Comparison of ENCODE assay signal across 1 cellular context in the genomic region with DNA sequence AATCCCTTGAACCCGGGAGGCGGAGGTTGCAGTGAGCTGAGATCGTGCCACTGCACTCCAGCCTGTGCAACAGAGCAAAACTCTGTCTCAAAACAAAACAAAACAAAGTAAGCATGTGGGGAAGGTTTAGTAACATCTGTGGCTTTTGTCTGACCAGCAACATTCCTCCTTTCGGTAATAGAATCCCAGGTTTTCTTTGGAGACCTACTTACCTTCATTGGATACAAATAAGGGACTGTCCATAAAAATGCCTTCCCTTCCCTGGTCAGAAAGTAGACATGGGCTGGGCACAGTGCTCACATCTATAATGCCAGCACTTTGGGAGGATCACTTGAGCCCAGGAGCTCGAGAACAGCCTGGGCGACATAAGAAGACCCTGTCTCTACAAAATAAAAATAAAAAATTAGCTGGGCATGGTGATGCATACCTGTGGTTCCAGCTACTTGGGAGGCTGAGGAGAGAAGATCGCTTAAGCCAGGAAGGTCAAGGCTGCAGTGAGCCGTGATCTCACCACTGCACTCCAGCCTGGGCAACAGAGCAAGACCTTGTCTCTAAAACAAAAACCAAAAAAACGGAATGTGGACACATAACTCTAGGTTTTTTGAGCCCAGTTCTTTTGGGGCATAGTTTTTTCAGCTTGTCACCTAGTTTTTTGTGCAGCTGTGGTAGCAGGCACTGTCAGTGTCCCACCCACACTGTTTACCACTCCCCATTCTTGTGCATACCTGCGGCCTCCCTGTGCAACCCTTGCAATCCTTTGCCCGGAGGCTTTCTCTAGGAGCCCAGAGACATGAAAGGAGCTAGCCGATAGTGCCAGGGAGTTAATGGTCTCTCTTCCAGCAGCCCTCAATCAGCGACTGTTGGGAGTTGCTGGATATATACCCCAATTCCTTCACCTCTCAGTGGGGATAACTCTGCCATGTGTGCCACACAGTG.
TF ChIP-seq lines count a peak whose summit lies in the region.

No MANE protein-coding gene starts in this region.

TF ChIP-seq in HepG2, 621 proteins besides CTCF, POLR2A, EP300 and RAD21:
- TF ChIP-seq ZNF121 (CRISPR knock-in tag; IDR thresholded peaks at IDR 0.05) (peak; percentile 80), ZNF629 (CRISPR knock-in tag; conservative IDR thresholded peaks at IDR 0.05) (no peak), ZNF749 (CRISPR knock-in tag; IDR thresholded peaks at IDR 0.05; ENCODE audit: borderline replicate concordance) (no peak)
